ENCODE assay signal across 8 cellular contexts in the genomic region with DNA sequence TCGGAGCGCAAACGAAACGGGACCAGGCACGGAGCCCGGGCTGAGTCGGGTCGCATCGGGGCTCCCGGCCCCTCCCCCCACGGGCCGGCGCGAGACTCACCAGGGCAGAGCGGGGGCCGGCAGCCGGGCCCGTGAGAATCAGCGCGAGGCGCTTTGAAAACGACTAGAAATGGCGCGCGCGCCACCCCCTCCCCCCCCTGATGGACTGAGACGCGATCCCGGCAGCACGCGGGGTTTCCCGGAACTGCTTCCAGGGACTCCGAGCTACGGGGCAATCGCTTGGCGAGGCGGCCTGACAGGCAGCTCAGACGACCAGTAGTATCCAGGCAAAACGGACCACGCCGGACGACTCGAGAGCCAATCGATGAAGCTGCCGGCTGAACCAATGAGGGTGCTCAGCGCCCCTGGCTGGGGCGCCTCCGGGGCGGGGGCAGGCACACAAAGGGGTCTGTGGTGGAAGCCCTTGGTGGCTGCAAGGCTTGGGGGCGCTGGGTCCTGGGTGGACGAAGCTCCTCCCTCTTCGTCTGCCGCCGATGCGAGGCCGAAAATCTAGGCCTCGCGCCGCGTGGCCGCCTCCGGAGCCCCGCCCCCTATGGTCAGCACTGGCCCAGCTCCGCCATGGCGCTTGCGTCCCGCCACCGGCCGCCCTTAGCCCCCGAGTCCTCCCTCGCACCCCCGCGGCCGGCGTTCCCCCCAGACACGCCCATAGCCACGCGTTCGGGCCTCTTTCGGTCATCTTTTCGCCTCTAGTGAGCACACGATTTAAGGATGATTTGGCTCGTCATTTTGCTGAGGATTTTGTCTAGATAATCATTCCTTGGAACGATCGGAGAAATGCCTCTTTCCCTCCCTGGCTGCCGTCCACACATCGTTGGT. TPM values are rescaled to one million over a fixed set of nuclear protein-coding genes. Genes with fewer than 3 reads are reported as not detected.
A peak's percentile ranks its signal among the peaks of the same experiment; 100 is the strongest.
DNase-seq lines count a peak whose midpoint lies in the region; ATAC-seq and TF ChIP-seq lines count a peak whose summit lies in the region.

A gene (minus strand): TSS at position 174 of the 876 bp plus-strand sequence. CDS start 3,276 bp downstream, outside the sequence.

- TF ChIP-seq CTCF in VCaP (conservative IDR thresholded peaks at IDR 0.05), result no peak; the same call in 1 of the 2 replicates
- peak in 2 of 3 donors; percentile 6 to 14 for TF ChIP-seq CTCF in breast epithelium (IDR thresholded peaks at IDR 0.05)

- H3K27ac ChIP-seq in VCaP (peak within 1 kb of the TSS; percentile 98), breast epithelium (peak within 1 kb of the TSS; percentile 99), skeletal muscle tissue (ENCODE audit: low read depth, low read length) (peak within 1 kb of the TSS; percentile 83)

- DNase-seq in ACHN (peak; percentile 99), NCI-H2196 treated with DMSO at 0.1 percent for 48 hours (lab: John Stamatoyannopoulos, UW; ENCODE audit: unreplicated experiment) (peak; percentile 99), breast epithelium (ENCODE audit: low spot score in 2 of 2) (peak; percentile 99 to 100)

- H3K9ac ChIP-seq in skeletal muscle tissue (ENCODE audit: low read depth in 1 of 3, low read length in 3 of 3), result peak within 1 kb of the TSS; percentile 83 to 96 (median 91)

- peaks cover 0 to 15% of the 10 kb centered on the region in 2 donors for H3K4me1 ChIP-seq in breast epithelium
- peaks cover 21 to 33% (median 31%) of the 10 kb centered on the region in 3 donors for H3K4me1 ChIP-seq in skeletal muscle tissue (ENCODE audit: control insufficient read depth in 3 of 3, insufficient read depth in 3 of 3, low read length in 3 of 3)

- ATAC-seq in GM18870 (IDR thresholded peaks at IDR 0.05; ENCODE audit: unreplicated experiment) (peak; percentile 84), HG03135 (IDR thresholded peaks at IDR 0.05; ENCODE audit: unreplicated experiment) (peak; percentile 90)

- peak within 1 kb of the TSS; percentile 90 to 97 (median 96) for H3K4me3 ChIP-seq in breast epithelium
- H3K4me3 ChIP-seq in iPS-18c (ENCODE audit: insufficient read depth, low read depth, low read length), result peak within 1 kb of the TSS; percentile 74
- H3K4me3 ChIP-seq in skeletal muscle tissue (ENCODE audit: low read length in 3 of 3), result peak within 1 kb of the TSS; percentile 77 to 94 (median 86)

- H3K36me3 ChIP-seq in breast epithelium (no peaks in the 10 kb centered on the region), skeletal muscle tissue (ENCODE audit: control insufficient read depth in 3 of 3, insufficient read depth in 3 of 3, low read length in 3 of 3) (no peaks in the 10 kb centered on the region)

- no peaks in the 10 kb centered on the region for H3K27me3 ChIP-seq in breast epithelium
- H3K27me3 ChIP-seq in skeletal muscle tissue (ENCODE audit: control insufficient read depth in 3 of 3, insufficient read depth in 3 of 3, low read length in 3 of 3), result no peaks in the 10 kb centered on the region

- intact Hi-C loops in breast epithelium (cut with DNase I; ENCODE audit: low total_unique reads), result loop anchor here (10.0 kb wide), 1 partner anchor 60 kb away; no protein-coding TSS in a partner anchor

- H3K9me3 ChIP-seq in breast epithelium, result no peaks in the 10 kb centered on the region
- H3K9me3 ChIP-seq in iPS-18c (ENCODE audit: control insufficient read depth, insufficient read depth, low read length), result no peaks in the 10 kb centered on the region
- no peaks in the 10 kb centered on the region for H3K9me3 ChIP-seq in skeletal muscle tissue (ENCODE audit: control insufficient read depth in 3 of 3, low read length in 3 of 3)

- in situ Hi-C loops in ACHN (cut with HindIII; ENCODE audit: low pct_ligation_motif_present, low pct_unique_long_range_greater_than_20kb, low sequenced_read_pairs), result no loop called here

- TF ChIP-seq POLR2A in breast epithelium (IDR thresholded peaks at IDR 0.05), result peak; percentile 63

RNA-seq across cellular contexts. Expression of the gene that starts here (rescaled TPM):
- 100 to 1,000 TPM in 2 of 3 donors, 10 to 100 TPM in 1; 56.6 to 114 (median 109) TPM for total RNA-seq in breast epithelium
- total RNA-seq in skeletal muscle tissue, result 83.5 TPM

Comparison
In these comparisons a context has a peak if more than half of its experiments do, and no peak if none do; other contexts are left out.
1. Peak in every context shown above with its lines: DNase-seq, ATAC-seq, H3K4me3 ChIP-seq and H3K27ac ChIP-seq.